Comparison of ENCODE assay signal across 8 cellular contexts in the genomic region with DNA sequence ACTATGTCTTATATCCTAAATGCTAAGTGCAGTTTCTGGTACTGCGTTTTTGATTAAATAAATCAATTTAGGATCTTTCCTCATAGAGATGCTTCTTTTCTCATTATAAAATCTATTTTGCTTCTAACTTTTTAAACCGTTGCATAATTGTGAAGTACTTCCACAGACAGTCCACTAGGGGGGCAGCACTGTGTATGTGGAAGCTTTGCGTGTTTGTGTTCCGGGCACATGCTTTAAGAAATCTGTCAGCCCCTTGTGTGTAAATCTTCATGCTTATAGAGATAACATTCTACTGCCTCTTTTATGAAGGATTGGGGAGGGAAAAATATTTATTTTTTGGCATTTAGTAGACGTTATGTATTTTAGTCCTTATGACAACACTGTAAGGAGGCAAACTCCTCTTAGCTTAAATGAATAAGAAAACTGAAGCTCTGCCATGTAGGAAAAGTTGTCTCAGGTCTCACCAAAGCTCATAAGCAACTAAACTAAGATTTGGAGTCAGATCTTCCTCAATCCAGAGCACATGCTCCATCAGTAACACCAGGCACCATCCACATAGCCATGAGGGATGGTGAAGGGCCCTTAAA.
DNase-seq lines count a peak whose midpoint lies in the region; ATAC-seq and TF ChIP-seq lines count a peak whose summit lies in the region.

No MANE protein-coding gene starts in this region.

- H3K4me3 ChIP-seq in WI38 (ENCODE audit: low read depth, low read length), result no peak overlapping the region

- peak; percentile 81 for TF ChIP-seq CTCF in WI38 (IDR thresholded peaks at IDR 0.05; ENCODE audit: low read depth, low read length)

- intact Hi-C loops in left colon (cut with DNase I, micrococcal nuclease), result no loop called here

- DNase-seq in CMK (ENCODE audit: low read depth) (peak; percentile 15), left colon (no peak), NCI-H1436 treated with DMSO at 0.1 percent for 48 hours (lab: John Stamatoyannopoulos, UW) (no peak), GM03348 (ENCODE audit: low spot score) (no peak)
- DNase-seq in activated effector memory CD4-positive, alpha-beta T cell treated with anti-CD3 and anti-CD28 coated beads, Interleukin-2, amount 50 U/mL, for 16 hours, result no peak

- ATAC-seq in GM19372 (IDR thresholded peaks at IDR 0.05; ENCODE audit: low read depth, unreplicated experiment) (peak; percentile 82), HG03432 (IDR thresholded peaks at IDR 0.05; ENCODE audit: unreplicated experiment) (peak; percentile 83), left colon (peak; percentile 67)
